ENCODE assay signal across 28 cellular contexts in genomic region chr7:5274441-5274840, GRCh38.
"Had no signal": no experiment of that assay in that cellular context is flagged by ENCODE, and none has a peak within 500 bp of the region (broad histone marks: within the 10 kb centered on the region; RNA-seq: fewer than 3 reads in every experiment).

No MANE protein-coding gene starts in this region.

- DNase-seq: activated B cell treated with CpG ODN at 0.5 μM for 24 hours; activated CD4-positive, alpha-beta T cell treated with anti-CD3 and anti-CD28 coated beads for 48 hours; activated CD4-positive, alpha-beta T cell treated with anti-CD3 and anti-CD28 coated beads, Interleukin-2, amount 50 U/mL, for 1 hour; activated CD4-positive, alpha-beta T cell treated with anti-CD3 and anti-CD28 coated beads, Interleukin-2, amount 50 U/mL, for 48 hours; activated CD8-positive, alpha-beta memory T cell treated with anti-CD3 and anti-CD28 coated beads for 24 hours; activated CD8-positive, alpha-beta T cell treated with anti-CD3 and anti-CD28 coated beads for 36 hours; activated effector memory CD4-positive, alpha-beta T cell treated with Interleukin-2 at 50 U/mL for 16 hours; activated gamma-delta T cell treated with Interleukin-2 at 50 U/mL for 16 hours; activated naive CD4-positive, alpha-beta T cell treated with anti-CD3 and anti-CD28 coated beads for 36 hours; activated naive CD8-positive, alpha-beta T cell treated with anti-CD3 and anti-CD28 coated beads for 36 hours; activated naive CD8-positive, alpha-beta T cell treated with anti-CD3 and anti-CD28 coated beads, Interleukin-2, amount 50 U/mL, for 24 hours; activated T-cell treated with anti-CD3 and anti-CD28 coated beads, Interleukin-2, amount 50 U/mL, for 4 hours; caudate nucleus; cortex of kidney; dermis blood vessel endothelial cell; effector CD4-positive, alpha-beta T cell; effector memory CD8-positive, alpha-beta T cell; erythroblast; glutamatergic neuron; SW 1271; T-cell; T-helper 17 cell; T1000; WERI-Rb-1 had no signal

- H3K4me3 Mint-ChIP-seq: activated B cell treated with CpG ODN at 0.5 μM for 24 hours; activated CD8-positive, alpha-beta T cell treated with anti-CD3 and anti-CD28 coated beads for 36 hours; activated naive CD4-positive, alpha-beta T cell treated with anti-CD3 and anti-CD28 coated beads for 36 hours; activated naive CD4-positive, alpha-beta T cell treated with anti-CD3 and anti-CD28 coated beads, Interleukin-2, amount 50 U/mL, for 24 hours; activated naive CD8-positive, alpha-beta T cell treated with anti-CD3 and anti-CD28 coated beads for 36 hours; activated naive CD8-positive, alpha-beta T cell treated with anti-CD3 and anti-CD28 coated beads, Interleukin-2, amount 50 U/mL, for 24 hours; activated T-cell treated with anti-CD3 and anti-CD28 coated beads, Interleukin-2, amount 50 U/mL, for 4 hours; activated T-helper 17 cell treated with anti-CD3 and anti-CD28 coated beads, Interleukin-2, amount 50 U/mL, for 72 hours; effector memory CD8-positive, alpha-beta T cell; T-cell; T-helper 17 cell; T-helper 2 cell treated with Interferon-gamma antibody and Interleukin-4, amounts not matched to agents 5 μg/mL and 100 μg/mL, for 36 hours had no signal

- H3K9me3 Mint-ChIP-seq: activated B cell treated with CpG ODN at 0.5 μM for 24 hours; activated CD8-positive, alpha-beta T cell treated with anti-CD3 and anti-CD28 coated beads for 36 hours; activated naive CD4-positive, alpha-beta T cell treated with anti-CD3 and anti-CD28 coated beads for 36 hours; activated naive CD4-positive, alpha-beta T cell treated with anti-CD3 and anti-CD28 coated beads, Interleukin-2, amount 50 U/mL, for 24 hours; activated naive CD8-positive, alpha-beta T cell treated with anti-CD3 and anti-CD28 coated beads for 36 hours; activated naive CD8-positive, alpha-beta T cell treated with anti-CD3 and anti-CD28 coated beads, Interleukin-2, amount 50 U/mL, for 24 hours; activated T-cell treated with anti-CD3 and anti-CD28 coated beads, Interleukin-2, amount 50 U/mL, for 4 hours; activated T-helper 17 cell treated with anti-CD3 and anti-CD28 coated beads, Interleukin-2, amount 50 U/mL, for 72 hours; effector memory CD8-positive, alpha-beta T cell; T-cell; T-helper 2 cell treated with Interferon-gamma antibody and Interleukin-4, amounts not matched to agents 5 μg/mL and 100 μg/mL, for 36 hours had no signal

- ATAC-seq: activated CD4-positive, CD25-positive, alpha-beta regulatory T cell treated with anti-CD3 and anti-CD28 coated beads, Interleukin-2, amount 50 U/mL, for 24 hours; activated CD8-positive, alpha-beta T cell treated with anti-CD3 and anti-CD28 coated beads for 36 hours; activated naive CD8-positive, alpha-beta T cell treated with anti-CD3 and anti-CD28 coated beads, Interleukin-2, amount 50 U/mL, for 24 hours; activated T-cell treated with anti-CD3 and anti-CD28 coated beads, Interleukin-2, amount 50 U/mL, for 4 hours; activated T-helper 17 cell treated with anti-CD3 and anti-CD28 coated beads, Interleukin-2, amount 50 U/mL, for 72 hours; effector memory CD8-positive, alpha-beta T cell; T-cell; T-helper 17 cell had no signal

- H3K4me1 Mint-ChIP-seq: activated B cell treated with CpG ODN at 0.5 μM for 24 hours; activated naive CD4-positive, alpha-beta T cell treated with anti-CD3 and anti-CD28 coated beads, Interleukin-2, amount 50 U/mL, for 24 hours; activated naive CD8-positive, alpha-beta T cell treated with anti-CD3 and anti-CD28 coated beads for 36 hours; activated naive CD8-positive, alpha-beta T cell treated with anti-CD3 and anti-CD28 coated beads, Interleukin-2, amount 50 U/mL, for 24 hours; activated T-helper 17 cell treated with anti-CD3 and anti-CD28 coated beads, Interleukin-2, amount 50 U/mL, for 72 hours; T-cell; T-helper 17 cell had no signal

- H3K36me3 ChIP-seq: WERI-Rb-1 had no signal

- H3K27ac Mint-ChIP-seq: activated B cell treated with CpG ODN at 0.5 μM for 24 hours; activated CD8-positive, alpha-beta T cell treated with anti-CD3 and anti-CD28 coated beads for 36 hours; activated naive CD4-positive, alpha-beta T cell treated with anti-CD3 and anti-CD28 coated beads for 36 hours; activated naive CD4-positive, alpha-beta T cell treated with anti-CD3 and anti-CD28 coated beads, Interleukin-2, amount 50 U/mL, for 24 hours; activated naive CD8-positive, alpha-beta T cell treated with anti-CD3 and anti-CD28 coated beads for 36 hours; activated naive CD8-positive, alpha-beta T cell treated with anti-CD3 and anti-CD28 coated beads, Interleukin-2, amount 50 U/mL, for 24 hours; activated T-helper 17 cell treated with anti-CD3 and anti-CD28 coated beads, Interleukin-2, amount 50 U/mL, for 72 hours; effector memory CD8-positive, alpha-beta T cell; T-cell; T-helper 17 cell; T-helper 2 cell treated with Interferon-gamma antibody and Interleukin-4, amounts not matched to agents 5 μg/mL and 100 μg/mL, for 36 hours had no signal

- H3K27me3 Mint-ChIP-seq: activated naive CD4-positive, alpha-beta T cell treated with anti-CD3 and anti-CD28 coated beads, Interleukin-2, amount 50 U/mL, for 24 hours; activated naive CD8-positive, alpha-beta T cell treated with anti-CD3 and anti-CD28 coated beads for 36 hours; activated naive CD8-positive, alpha-beta T cell treated with anti-CD3 and anti-CD28 coated beads, Interleukin-2, amount 50 U/mL, for 24 hours; activated T-helper 17 cell treated with anti-CD3 and anti-CD28 coated beads, Interleukin-2, amount 50 U/mL, for 72 hours had no signal

- H3K27ac ChIP-seq: WERI-Rb-1 had no signal

- H3K36me3 Mint-ChIP-seq: activated naive CD4-positive, alpha-beta T cell treated with anti-CD3 and anti-CD28 coated beads, Interleukin-2, amount 50 U/mL, for 24 hours; activated naive CD8-positive, alpha-beta T cell treated with anti-CD3 and anti-CD28 coated beads for 36 hours; T-cell had no signal
